ENCODE assay signal across 1 cellular context in the genomic region with DNA sequence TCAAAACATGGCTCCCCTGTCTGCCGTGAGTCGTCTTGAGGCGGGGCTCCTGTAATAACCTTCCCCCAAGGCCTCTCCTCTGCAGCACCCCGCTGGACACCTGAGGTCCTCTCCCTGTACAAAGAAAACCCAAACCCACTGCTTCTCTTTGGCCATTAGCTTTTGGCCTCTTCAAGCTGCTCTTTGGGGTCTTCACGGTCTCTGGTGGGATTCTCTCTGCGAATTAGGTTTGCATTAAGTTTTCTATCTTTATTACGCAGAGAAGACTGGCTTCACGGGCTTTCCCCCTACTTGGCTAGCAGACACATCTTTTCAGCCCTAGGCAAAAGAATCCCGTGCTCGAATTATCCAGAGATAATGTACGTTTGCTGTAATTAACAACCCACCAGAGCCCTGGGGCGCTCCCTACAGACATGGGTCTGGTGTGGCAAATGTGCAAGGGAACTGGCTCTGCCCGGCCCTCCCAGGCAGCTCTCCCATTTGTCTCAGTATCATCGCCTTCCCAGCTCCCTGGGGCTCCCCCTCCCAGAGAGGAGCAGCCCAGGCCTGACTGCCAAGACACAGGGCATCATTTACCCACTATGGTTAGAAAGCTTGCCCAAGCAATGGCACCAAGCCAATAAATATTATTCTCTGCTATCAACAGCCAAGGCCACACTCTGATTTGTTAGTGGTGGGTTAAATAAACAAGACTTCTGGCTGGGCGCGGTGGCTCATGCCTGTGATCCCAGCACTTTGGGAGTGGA.
TF ChIP-seq lines count a peak whose summit lies in the region.

No MANE protein-coding gene starts in this region.

TF ChIP-seq in HCT116, 20 proteins besides CTCF, POLR2A, EP300 and RAD21 (continued from another document):
- TF ChIP-seq, protein P1, sequence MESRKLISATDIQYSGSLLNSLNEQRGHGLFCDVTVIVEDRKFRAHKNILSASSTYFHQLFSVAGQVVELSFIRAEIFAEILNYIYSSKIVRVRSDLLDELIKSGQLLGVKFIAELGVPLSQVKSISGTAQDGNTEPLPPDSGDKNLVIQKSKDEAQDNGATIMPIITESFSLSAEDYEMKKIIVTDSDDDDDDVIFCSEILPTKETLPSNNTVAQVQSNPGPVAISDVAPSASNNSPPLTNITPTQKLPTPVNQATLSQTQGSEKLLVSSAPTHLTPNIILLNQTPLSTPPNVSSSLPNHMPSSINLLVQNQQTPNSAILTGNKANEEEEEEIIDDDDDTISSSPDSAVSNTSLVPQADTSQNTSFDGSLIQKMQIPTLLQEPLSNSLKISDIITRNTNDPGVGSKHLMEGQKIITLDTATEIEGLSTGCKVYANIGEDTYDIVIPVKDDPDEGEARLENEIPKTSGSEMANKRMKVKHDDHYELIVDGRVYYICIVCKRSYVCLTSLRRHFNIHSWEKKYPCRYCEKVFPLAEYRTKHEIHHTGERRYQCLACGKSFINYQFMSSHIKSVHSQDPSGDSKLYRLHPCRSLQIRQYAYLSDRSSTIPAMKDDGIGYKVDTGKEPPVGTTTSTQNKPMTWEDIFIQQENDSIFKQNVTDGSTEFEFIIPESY (IDR thresholded peaks at IDR 0.05; ENCODE audit: extremely low read depth, insufficient replicate concordance, low read length): no peak
- TF ChIP-seq POLR2AphosphoS5 (IDR thresholded peaks at IDR 0.05; ENCODE audit: low read depth, low read length): no peak
